ENCODE assay signal across 7 cellular contexts in genomic region chr2:228408529-228409227, GRCh38.
"Had no signal": no experiment of that assay in that cellular context is flagged by ENCODE, and none has a peak within 500 bp of the region (broad histone marks: within the 10 kb centered on the region; RNA-seq: fewer than 3 reads in every experiment).

No MANE protein-coding gene starts in this region.

- H3K9me3 ChIP-seq: HAP-1 had no signal

- H2AFZ ChIP-seq: GM23248 had no signal

- H3K4me3 ChIP-seq: GM23248, HAP-1, K562 had no signal

- DNase-seq: GM23248, GOT3, H7, HFFc6, IMR-90 had no signal

- H3K36me3 ChIP-seq: HAP-1 had no signal

- H3K27ac ChIP-seq: GM23248 had no signal

- H3K9ac ChIP-seq: GM23248 had no signal
